Comparison of ENCODE assay signal across 8 cellular contexts in the genomic region with DNA sequence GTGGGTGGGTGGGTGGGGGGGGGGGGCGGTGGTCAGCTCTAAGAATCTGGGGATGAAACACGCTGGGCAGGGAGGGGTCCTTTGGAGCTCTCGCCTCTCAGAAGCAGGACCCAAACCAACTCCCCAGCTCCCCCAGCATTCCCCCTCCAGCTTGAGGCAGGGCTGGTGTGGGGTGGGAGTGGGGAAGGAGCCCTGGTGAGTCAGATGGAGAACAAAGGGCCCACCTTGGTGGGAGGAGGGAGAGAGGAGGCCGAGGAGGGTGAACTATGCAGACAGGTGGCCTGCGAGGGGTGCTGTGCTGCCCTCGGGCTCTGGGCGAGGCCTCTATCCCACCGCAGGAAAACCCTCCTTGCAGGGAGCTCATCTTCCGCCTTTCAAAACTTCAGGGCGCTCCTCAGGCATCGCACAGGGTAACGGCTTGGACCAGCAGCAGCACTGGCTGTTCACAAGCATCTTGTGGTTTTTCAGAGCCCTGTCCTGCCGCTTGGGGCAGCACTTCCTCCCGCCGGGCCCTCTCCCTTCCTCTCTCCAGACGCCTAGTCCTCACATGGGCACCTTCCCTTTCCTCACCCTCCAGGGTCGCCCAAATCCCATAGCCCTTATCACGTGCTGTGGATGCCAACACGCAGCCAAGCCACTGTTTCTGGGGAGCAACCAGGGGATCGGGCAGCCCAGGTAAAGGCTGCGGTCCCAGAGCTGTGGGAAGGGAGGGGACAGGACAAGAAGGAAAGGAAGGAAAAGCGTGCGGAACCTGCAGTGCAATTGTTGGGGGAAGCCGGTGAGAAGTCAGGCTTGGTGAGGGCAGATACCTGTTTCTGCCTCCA. TPM values are rescaled to one million over a fixed set of nuclear protein-coding genes. Genes with fewer than 3 reads are reported as not detected.
DNase-seq lines count a peak whose midpoint lies in the region; ATAC-seq and TF ChIP-seq lines count a peak whose summit lies in the region.

No MANE protein-coding gene starts in this region.

- WGBS in testis, 2 donors, result 27 to 28% methylated on average over 20 to 23 of the region's 24 CpGs

- no peaks in the 10 kb centered on the region for H3K79me2 ChIP-seq in OCI-LY3 (ENCODE audit: low read length)
- H3K79me2 ChIP-seq in neural cell (replicated peaks; ENCODE audit: insufficient read depth, low read length), result no peaks in the 10 kb centered on the region

- H3K9me3 Mint-ChIP-seq in CD8-positive, alpha-beta T cell, result no peaks in the 10 kb centered on the region
- no peaks in the 10 kb centered on the region for H3K9me3 Mint-ChIP-seq in activated T-helper 1 cell treated with anti-CD3 and anti-CD28 coated beads, Interleukin-12 subunit alpha, Interleukin-12 subunit beta, Interleukin-2, Interleukin-4 antibody, amounts not matched to agents 30 ng/mL and 10 ng/mL and 1 ng/mL, durations not matched to agents 14 hours and 24 hours and 36 hours

- peak; percentile 39 for ATAC-seq in CD8-positive, alpha-beta T cell
- ATAC-seq in GM19463 (IDR thresholded peaks at IDR 0.05; ENCODE audit: unreplicated experiment), result peak; percentile 69

- peaks cover 16% of the 10 kb centered on the region for H3K4me1 Mint-ChIP-seq in CD8-positive, alpha-beta T cell (ENCODE audit: low read depth)
- H3K4me1 Mint-ChIP-seq in activated T-helper 1 cell treated with anti-CD3 and anti-CD28 coated beads, Interleukin-12 subunit alpha, Interleukin-12 subunit beta, Interleukin-2, Interleukin-4 antibody, amounts not matched to agents 30 ng/mL and 10 ng/mL and 1 ng/mL, durations not matched to agents 14 hours and 24 hours and 36 hours (ENCODE audit: low read depth), result peaks cover 14% of the 10 kb centered on the region

- H2AFZ ChIP-seq in OCI-LY3 (ENCODE audit: low read depth, low read length) (peak overlapping the region; percentile 74; the same call in 1 of the 2 replicates), neural cell (ENCODE audit: low read depth, low read length) (no peak overlapping the region)

- intact Hi-C loops in CD8-positive, alpha-beta T cell (cut with DNase I, micrococcal nuclease), result loop anchor here (2.0 to 5.0 kb wide), 5 partner anchors 59 to 835 kb away; a partner anchor contains a TSS
- intact Hi-C loops in activated T-helper 1 cell treated with anti-CD3 and anti-CD28 coated beads, Interleukin-12 subunit alpha, Interleukin-12 subunit beta, Interleukin-2, Interleukin-4 antibody, amounts not matched to agents 30 ng/mL and 10 ng/mL and 1 ng/mL, durations not matched to agents 14 hours and 24 hours and 36 hours (cut with micrococcal nuclease), result loop anchor here (2.0 to 10.0 kb wide), 2 partner anchors 863 to 1339 kb away; a partner anchor contains a TSS
- intact Hi-C loops in testis (cut with DNase I; ENCODE audit: low total_unique reads), result no loop called here

- H3K9me2 ChIP-seq in neural cell (ENCODE audit: insufficient read depth, low read length), result no peaks in the 10 kb centered on the region

- no peaks in the 10 kb centered on the region for H3K36me3 ChIP-seq in CD8-positive, alpha-beta T cell (ENCODE audit: insufficient read depth, low read length)
- no peaks in the 10 kb centered on the region for H3K36me3 ChIP-seq in OCI-LY3 (replicated peaks; ENCODE audit: low read depth, low read length)
- H3K36me3 ChIP-seq in neural cell (ENCODE audit: insufficient read depth, low read length), result no peaks in the 10 kb centered on the region
- H3K36me3 ChIP-seq in testis (ENCODE audit: low read depth, missing control alignments), result no peaks in the 10 kb centered on the region

- peak in 5 of 7 experiments; percentile 23 to 61 (median 48) for DNase-seq in CD8-positive, alpha-beta T cell
- peak; percentile 65 for DNase-seq in HT-29 (ENCODE audit: low spot score)
- peak; percentile 29 for DNase-seq in activated T-helper 1 cell treated with anti-CD3 and anti-CD28 coated beads, Interleukin-12 subunit alpha, Interleukin-12 subunit beta, Interleukin-2, Interleukin-4 antibody, amounts not matched to agents 30 ng/mL and 10 ng/mL and 1 ng/mL, durations not matched to agents 14 hours and 24 hours and 36 hours (ENCODE audit: low spot score)
- peak; percentile 59 for DNase-seq in fibroblast of the aortic adventitia (ENCODE audit: low read depth)
- peak; percentile 80 for DNase-seq in testis

- H3K27ac Mint-ChIP-seq in CD8-positive, alpha-beta T cell, result peak overlapping the region; percentile 45
- no peak overlapping the region for H3K27ac Mint-ChIP-seq in activated T-helper 1 cell treated with anti-CD3 and anti-CD28 coated beads, Interleukin-12 subunit alpha, Interleukin-12 subunit beta, Interleukin-2, Interleukin-4 antibody, amounts not matched to agents 30 ng/mL and 10 ng/mL and 1 ng/mL, durations not matched to agents 14 hours and 24 hours and 36 hours

- no peaks in the 10 kb centered on the region for H3F3A ChIP-seq in neural cell (ENCODE audit: insufficient read depth, low read length, poor library complexity, severe bottlenecking)

- H3K27ac ChIP-seq in CD8-positive, alpha-beta T cell (ENCODE audit: low read depth, low read length), result no peak overlapping the region
- no peak overlapping the region for H3K27ac ChIP-seq in OCI-LY3 (ENCODE audit: low read length)
- no peak overlapping the region for H3K27ac ChIP-seq in neural cell (ENCODE audit: low read length)
- H3K27ac ChIP-seq in testis, result no peak overlapping the region

- peaks cover 25% of the 10 kb centered on the region for H3K4me1 ChIP-seq in CD8-positive, alpha-beta T cell (ENCODE audit: insufficient read depth, low read length)
- H3K4me1 ChIP-seq in OCI-LY3 (ENCODE audit: low read length) (peaks cover 6% of the 10 kb centered on the region), testis (peaks cover 21% of the 10 kb centered on the region)

- CTCF ChIA-PET in CD8-positive, alpha-beta T cell (lab: Charles Lee), result interaction anchor here (0.7 to 2.6 kb wide), 10 partner anchors 9 to 528 kb away, joined by 3 to 12 read pairs (median 3); a partner anchor contains a TSS

- H3K27me3 Mint-ChIP-seq in CD8-positive, alpha-beta T cell (ENCODE audit: low read depth), result no peaks in the 10 kb centered on the region
- peaks cover 15% of the 10 kb centered on the region for H3K27me3 Mint-ChIP-seq in activated T-helper 1 cell treated with anti-CD3 and anti-CD28 coated beads, Interleukin-12 subunit alpha, Interleukin-12 subunit beta, Interleukin-2, Interleukin-4 antibody, amounts not matched to agents 30 ng/mL and 10 ng/mL and 1 ng/mL, durations not matched to agents 14 hours and 24 hours and 36 hours (ENCODE audit: insufficient read depth)

- no peak for TF ChIP-seq EP300 in neural cell (conservative IDR thresholded peaks at IDR 0.05; ENCODE audit: poor library complexity, severe bottlenecking)

- POLR2A ChIA-PET in CD8-positive, alpha-beta T cell (lab: Charles Lee), result no interaction called here

- no peak for TF ChIP-seq RAD21 in neural cell (conservative IDR thresholded peaks at IDR 0.05)

- peak overlapping the region; percentile 75 for H3K4me2 ChIP-seq in OCI-LY3 (ENCODE audit: low read length)
- no peak overlapping the region for H3K4me2 ChIP-seq in neural cell (ENCODE audit: low read length)

- no peak for TF ChIP-seq POLR2A in testis (IDR thresholded peaks at IDR 0.05)

- H3K36me3 Mint-ChIP-seq in CD8-positive, alpha-beta T cell, result no peaks in the 10 kb centered on the region
- no peaks in the 10 kb centered on the region for H3K36me3 Mint-ChIP-seq in activated T-helper 1 cell treated with anti-CD3 and anti-CD28 coated beads, Interleukin-12 subunit alpha, Interleukin-12 subunit beta, Interleukin-2, Interleukin-4 antibody, amounts not matched to agents 30 ng/mL and 10 ng/mL and 1 ng/mL, durations not matched to agents 14 hours and 24 hours and 36 hours (ENCODE audit: low read depth)

- no peak overlapping the region for H3K9ac ChIP-seq in OCI-LY3 (ENCODE audit: low read length)
- no peak overlapping the region for H3K9ac ChIP-seq in neural cell (ENCODE audit: low read length)

- no peaks in the 10 kb centered on the region for H3K27me3 ChIP-seq in CD8-positive, alpha-beta T cell (ENCODE audit: insufficient read depth, low read length)
- no peaks in the 10 kb centered on the region; the same call in 1 of the 2 replicates for H3K27me3 ChIP-seq in OCI-LY3 (ENCODE audit: low read depth, low read length)
- no peaks in the 10 kb centered on the region for H3K27me3 ChIP-seq in neural cell (ENCODE audit: insufficient read depth, low read depth, low read length)
- no peaks in the 10 kb centered on the region for H3K27me3 ChIP-seq in testis

- peak overlapping the region; percentile 90 for H3K4me3 ChIP-seq in CD8-positive, alpha-beta T cell (ENCODE audit: low read depth, low read length)
- peak overlapping the region; percentile 78 for H3K4me3 ChIP-seq in OCI-LY3 (ENCODE audit: low read length)
- H3K4me3 ChIP-seq in fibroblast of the aortic adventitia (ENCODE audit: low read depth, low read length), result peak overlapping the region; percentile 26
- H3K4me3 ChIP-seq in neural cell (ENCODE audit: low read length), result no peak overlapping the region
- H3K4me3 ChIP-seq in testis, result peak overlapping the region in 1 of 2 donors; percentile 60

- peak overlapping the region; percentile 91 for H3K4me3 Mint-ChIP-seq in CD8-positive, alpha-beta T cell
- peak overlapping the region; percentile 89 for H3K4me3 Mint-ChIP-seq in activated T-helper 1 cell treated with anti-CD3 and anti-CD28 coated beads, Interleukin-12 subunit alpha, Interleukin-12 subunit beta, Interleukin-2, Interleukin-4 antibody, amounts not matched to agents 30 ng/mL and 10 ng/mL and 1 ng/mL, durations not matched to agents 14 hours and 24 hours and 36 hours

- no peaks in the 10 kb centered on the region for H4K20me1 ChIP-seq in OCI-LY3 (ENCODE audit: insufficient read depth, low read length)
- H4K20me1 ChIP-seq in neural cell (ENCODE audit: insufficient read depth), result no peaks in the 10 kb centered on the region

- H3K9me3 ChIP-seq in CD8-positive, alpha-beta T cell (ENCODE audit: low read length), result no peaks in the 10 kb centered on the region
- no peaks in the 10 kb centered on the region for H3K9me3 ChIP-seq in OCI-LY3 (ENCODE audit: insufficient read depth, low read length)
- H3K9me3 ChIP-seq in neural cell (ENCODE audit: low read length), result no peaks in the 10 kb centered on the region
- no peaks in the 10 kb centered on the region for H3K9me3 ChIP-seq in testis

- TF ChIP-seq CTCF in CD8-positive, alpha-beta T cell (IDR thresholded peaks at IDR 0.05), result peak; percentile 46
- TF ChIP-seq CTCF in OCI-LY3 (IDR thresholded peaks at IDR 0.05; ENCODE audit: low read depth, low read length), result peak; percentile 49
- TF ChIP-seq CTCF in fibroblast of the aortic adventitia (IDR thresholded peaks at IDR 0.05; ENCODE audit: insufficient read depth, low read length), result peak; percentile 81
- peak; percentile 68 for TF ChIP-seq CTCF in neural cell (IDR thresholded peaks at IDR 0.05; ENCODE audit: poor library complexity, severe bottlenecking)
- peak; percentile 29 to 72 (median 49) for TF ChIP-seq CTCF in testis (IDR thresholded peaks at IDR 0.05)

RNA-seq across cellular contexts. Expression of a gene that starts 34.0 kb away (rescaled TPM):
- 10 to 100 TPM; 61.1 to 61.5 TPM for total RNA-seq in CD8-positive, alpha-beta T cell
- 52.9 and 61.9 TPM in 2 replicates for total RNA-seq in HT-29 (2014; rRNA removed; shearing (Covaris generic))
- total RNA-seq in activated T-helper 1 cell treated with anti-CD3 and anti-CD28 coated beads, Interleukin-12 subunit alpha, Interleukin-12 subunit beta, Interleukin-2, Interleukin-4 antibody, amounts not matched to agents 30 ng/mL and 10 ng/mL and 1 ng/mL, durations not matched to agents 14 hours and 24 hours and 36 hours, result 106 and 115 TPM in 2 replicates
- total RNA-seq in fibroblast of the aortic adventitia (ENCODE audit: low replicate concordance) (8.6 and 16.1 TPM in 2 replicates), testis (10 to 100 TPM; 40.8 to 58.5 TPM)
- polyA plus RNA-seq in neural cell (24.9 and 28.5 TPM in 2 replicates), testis (ENCODE audit: insufficient read depth, low read depth, low replicate concordance) (88.6 TPM)
- 15.6 and 20.0 TPM in 2 replicates for polyA minus RNA-seq in neural cell

RNA-seq across cellular contexts. Expression of a gene that starts 58.7 kb away (rescaled TPM):
- total RNA-seq in CD8-positive, alpha-beta T cell, result 10 to 100 TPM; 41.9 to 45.4 TPM
- 13.1 and 14.2 TPM in 2 replicates for total RNA-seq in HT-29 (2014; rRNA removed; shearing (Covaris generic))
- total RNA-seq in activated T-helper 1 cell treated with anti-CD3 and anti-CD28 coated beads, Interleukin-12 subunit alpha, Interleukin-12 subunit beta, Interleukin-2, Interleukin-4 antibody, amounts not matched to agents 30 ng/mL and 10 ng/mL and 1 ng/mL, durations not matched to agents 14 hours and 24 hours and 36 hours, result 15.2 and 16.8 TPM in 2 replicates
- 5.6 and 11.5 TPM in 2 replicates for total RNA-seq in fibroblast of the aortic adventitia (ENCODE audit: low replicate concordance)
- 13.9 and 14.9 TPM in 2 replicates for polyA plus RNA-seq in neural cell
- polyA minus RNA-seq in neural cell, result 35.3 and 38.2 TPM in 2 replicates
- total RNA-seq in testis, result 10 to 100 TPM; 42.2 to 47.6 TPM
- 34.5 TPM for polyA plus RNA-seq in testis (ENCODE audit: insufficient read depth, low read depth, low replicate concordance)

Comparison
In these comparisons a context has a peak if more than half of its experiments do, and no peak if none do; other contexts are left out.
1. DNase-seq: peak in every context shown above with its lines; median percentile 80 in testis; 65 in HT-29; 59 in fibroblast of the aortic adventitia; 48 in CD8-positive, alpha-beta T cell; 29 in activated T-helper 1 cell treated with anti-CD3 and anti-CD28 coated beads, Interleukin-12 subunit alpha, Interleukin-12 subunit beta, Interleukin-2, Interleukin-4 antibody, amounts not matched to agents 30 ng/mL and 10 ng/mL and 1 ng/mL, durations not matched to agents 14 hours and 24 hours and 36 hours.